In the genomic region with DNA sequence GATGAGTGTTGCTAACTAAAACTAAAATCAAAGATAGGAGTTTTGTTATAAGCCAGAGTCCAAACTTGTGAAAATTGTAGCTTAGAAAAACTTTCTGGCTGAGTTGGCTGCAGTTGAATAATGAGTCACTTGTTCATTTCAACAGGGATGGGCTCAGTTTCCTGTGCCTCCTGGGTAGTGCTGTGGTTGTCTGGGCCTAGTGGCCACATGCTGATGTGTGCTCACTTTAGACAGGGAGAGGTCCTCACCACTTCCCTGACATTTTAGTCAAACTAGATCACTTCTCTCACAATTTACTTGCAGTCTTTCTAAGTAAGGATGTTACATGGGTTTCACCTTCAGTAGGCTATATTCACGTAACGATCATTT, we compare ENCODE assay signal across 10 cellular contexts. TPM values are rescaled to one million over a fixed set of nuclear protein-coding genes. Genes with fewer than 3 reads are reported as not detected.
A peak's percentile ranks its signal among the peaks of the same experiment; 100 is the strongest.
DNase-seq lines count a peak whose midpoint lies in the region; ATAC-seq lines count a peak whose summit lies in the region.
"Had no signal": no experiment of that assay in that cellular context is flagged by ENCODE, and none has a peak within 500 bp of the region (broad histone marks: within the 10 kb centered on the region; RNA-seq: fewer than 3 reads in every experiment).

No MANE protein-coding gene starts in this region.

- H3K27me3 Mint-ChIP-seq in activated CD4-positive, alpha-beta T cell treated with anti-CD3 and anti-CD28 coated beads for 36 hours: peaks cover 4% of the 10 kb centered on the region
- H3K27me3 Mint-ChIP-seq: activated B cell treated with CpG ODN at 0.5 μM for 24 hours, B cell had no signal

- no peaks in the 10 kb centered on the region for H3K36me3 Mint-ChIP-seq in activated CD4-positive, alpha-beta T cell treated with anti-CD3 and anti-CD28 coated beads for 36 hours (ENCODE audit: low read depth)

- DNase-seq in activated CD4-positive, alpha-beta T cell treated with anti-CD3 and anti-CD28 coated beads for 36 hours: peak; percentile 76
- no peak for DNase-seq in activated CD4-positive, alpha-beta T cell treated with anti-CD3 and anti-CD28 coated beads for 1 hour
- DNase-seq in T-helper 1 cell (peak in 4 of 5 donors; percentile 5 to 92 (median 16)), fibroblast of gingiva (ENCODE audit: low read depth) (peak; percentile 72), NCI-H2029 treated with DMSO at 0.1 percent for 48 hours (lab: John Stamatoyannopoulos, UW) (no peak), D341Med (ENCODE audit: low spot score) (no peak)
- DNase-seq in stimulated activated CD8-positive, alpha-beta memory T cell treated with anti-CD3 and anti-CD28 coated beads, Interleukin-7, amount 100 ng/mL, for 24 hours (ENCODE audit: low read depth): peak; percentile 5
- DNase-seq: activated B cell treated with CpG ODN at 0.5 μM for 24 hours had no signal

- no peak overlapping the region for H3K27ac Mint-ChIP-seq in activated CD4-positive, alpha-beta T cell treated with anti-CD3 and anti-CD28 coated beads for 36 hours
- H3K27ac Mint-ChIP-seq: activated B cell treated with CpG ODN at 0.5 μM for 24 hours, B cell had no signal

- CTCF ChIA-PET in activated CD4-positive, alpha-beta T cell treated with anti-CD3 and anti-CD28 coated beads for 36 hours (lab: Charles Lee): interaction anchor here (0.6 to 1.5 kb wide), 4 partner anchors 10 to 468 kb away, joined by 3 to 6 read pairs (median 4); partner anchors contain the start of gene MAN2C1

- no peaks in the 10 kb centered on the region for H3K9me3 Mint-ChIP-seq in activated CD4-positive, alpha-beta T cell treated with anti-CD3 and anti-CD28 coated beads for 36 hours (ENCODE audit: low read depth)
- H3K9me3 Mint-ChIP-seq: activated B cell treated with CpG ODN at 0.5 μM for 24 hours had no signal

- H3K4me3 Mint-ChIP-seq in activated CD4-positive, alpha-beta T cell treated with anti-CD3 and anti-CD28 coated beads for 36 hours: no peak overlapping the region
- H3K4me3 Mint-ChIP-seq: activated B cell treated with CpG ODN at 0.5 μM for 24 hours, B cell had no signal

- POLR2A ChIA-PET in activated CD4-positive, alpha-beta T cell treated with anti-CD3 and anti-CD28 coated beads for 36 hours (lab: Charles Lee): interaction anchor here (0.6 kb wide), 1 partner anchor 223 kb away, joined by 5 read pairs; the partner anchor contains the start of gene TMEM266

- intact Hi-C loops in activated CD4-positive, alpha-beta T cell treated with anti-CD3 and anti-CD28 coated beads for 36 hours (cut with DNase I, micrococcal nuclease): no loop called here

- ATAC-seq in activated CD4-positive, alpha-beta T cell treated with anti-CD3 and anti-CD28 coated beads for 36 hours: peak; percentile 98
- ATAC-seq in HG03039 (IDR thresholded peaks at IDR 0.05; ENCODE audit: unreplicated experiment): peak; percentile 61

- no peaks in the 10 kb centered on the region for H3K4me1 Mint-ChIP-seq in activated CD4-positive, alpha-beta T cell treated with anti-CD3 and anti-CD28 coated beads for 36 hours
- H3K4me1 Mint-ChIP-seq: activated B cell treated with CpG ODN at 0.5 μM for 24 hours, B cell had no signal

RNA-seq across cellular contexts. Expression of gene UBE2Q2, which starts 6.3 kb away (rescaled TPM):
- 10 to 100 TPM; 14.9 to 15.1 TPM for total RNA-seq in activated CD4-positive, alpha-beta T cell treated with anti-CD3 and anti-CD28 coated beads for 36 hours

Comparison
In these comparisons a context has a peak if more than half of its experiments do, and no peak if none do; other contexts are left out.
1. DNase-seq: peak in activated CD4-positive, alpha-beta T cell treated with anti-CD3 and anti-CD28 coated beads for 36 hours (single experiment), T-helper 1 cell (4 of 5), fibroblast of gingiva (single experiment) and stimulated activated CD8-positive, alpha-beta memory T cell treated with anti-CD3 and anti-CD28 coated beads, Interleukin-7, amount 100 ng/mL, for 24 hours (single experiment); none in activated CD4-positive, alpha-beta T cell treated with anti-CD3 and anti-CD28 coated beads for 1 hour (single experiment), NCI-H2029 treated with DMSO at 0.1 percent for 48 hours (single experiment) and D341Med (single experiment).